In genomic region chr11:76380977-76381719, GRCh38 we compare ENCODE assay signal across 8 cellular contexts. TPM values are rescaled to one million over a fixed set of nuclear protein-coding genes. Genes with fewer than 3 reads are reported as not detected.
DNase-seq lines count a peak whose midpoint lies in the region; ATAC-seq, FAIRE-seq and TF ChIP-seq lines count a peak whose summit lies in the region.

GVQW3 (plus strand) TSS chr11:76381323; CDS start chr11:76381829, 506 bp downstream.
THAP12 (minus strand) TSS chr11:76381132; CDS start chr11:76380836, 296 bp downstream.

- no peaks in the 10 kb centered on the region for H3K9me2 ChIP-seq in HCT116 (ENCODE audit: insufficient read depth)
- no peaks in the 10 kb centered on the region for H3K9me2 ChIP-seq in MM.1S (replicated peaks; ENCODE audit: insufficient read depth, low read length)

- H3K27me3 ChIP-seq in HCT116 (ENCODE audit: insufficient read depth, low read length) (no peaks in the 10 kb centered on the region), MM.1S (replicated peaks; ENCODE audit: insufficient read depth, low read length) (no peaks in the 10 kb centered on the region), neutrophil (no peaks in the 10 kb centered on the region)

- FAIRE-seq in frontal cortex (lab: Jason Lieb, UNC) = no peak

- peaks cover 19% of the 10 kb centered on the region for H3F3A ChIP-seq in MM.1S (ENCODE audit: insufficient read depth, low read length)

- DNase-seq in GM04503 (ENCODE audit: low read depth) (peak; percentile 82), HCT116 (ENCODE audit: low read depth, low spot score) (peak; percentile 93), MM.1S (peak; percentile 97), SHP77 treated with DMSO at 0.1 percent for 48 hours (lab: John Stamatoyannopoulos, UW) (peak; percentile 97), frontal cortex (ENCODE audit: low spot score in 2 of 2) (peak; percentile 98 to 99), substantia nigra (lab: John Stamatoyannopoulos, UW) (peak; percentile 73 to 98 (median 94))
- DNase-seq in activated gamma-delta T cell treated with anti-CD3 and anti-CD28 coated beads, Interleukin-2, amount 50 U/mL, for 16 hours (ENCODE audit: low read depth) = peak; percentile 96

- H3K36me3 ChIP-seq in HCT116 (ENCODE audit: control insufficient read depth in 1 of 2, insufficient read depth in 2 of 2, low read length in 2 of 2) = no peaks in the 10 kb centered on the region; a peak in 1 of 4 replicates
- H3K36me3 ChIP-seq in MM.1S (replicated peaks; ENCODE audit: insufficient read depth, low read length) = no peaks in the 10 kb centered on the region
- H3K36me3 ChIP-seq in neutrophil = peaks cover 3% of the 10 kb centered on the region

- H3K4me2 ChIP-seq in HCT116 (ENCODE audit: low read length) (peak within 1 kb of the TSS; percentile 94), MM.1S (ENCODE audit: low read depth, low read length) (peak within 1 kb of the TSS; percentile 94)

- peak within 1 kb of the TSS; percentile 79 for H3K27ac ChIP-seq in HCT116 (ENCODE audit: low read depth, low read length)
- peak within 1 kb of the TSS; percentile 28; the same call in 1 of the 2 replicates for H3K27ac ChIP-seq in MM.1S (ENCODE audit: low read length)
- H3K27ac ChIP-seq in neutrophil = peak within 1 kb of the TSS; percentile 92
- peak within 1 kb of the TSS; percentile 61 for H3K27ac ChIP-seq in substantia nigra (ENCODE audit: low read depth, low read length, poor library complexity, severe bottlenecking)

- H4K20me1 ChIP-seq in HCT116 (ENCODE audit: insufficient read depth) (no peaks in the 10 kb centered on the region), MM.1S (ENCODE audit: insufficient read depth, low read length) (peaks cover 16% of the 10 kb centered on the region)

- no peak for TF ChIP-seq RAD21 in HCT116 (IDR thresholded peaks at IDR 0.05; ENCODE audit: low read depth)

- TF ChIP-seq POLR2A in HCT116 (IDR thresholded peaks at IDR 0.05; ENCODE audit: borderline replicate concordance, extremely low read depth, insufficient read depth, insufficient read length) = peak; percentile 91

- H3K9ac ChIP-seq in HCT116 (ENCODE audit: low read length) (peak within 1 kb of the TSS; percentile 84), MM.1S (ENCODE audit: low read length) (peak within 1 kb of the TSS; percentile 68)

- BruUV-seq in HCT116 (replicated peaks; lab: Mats Ljungman, UMichigan) = TSS peak; percentile 77

- 0 out of 6 replicates have a peak, but pooled peaks of 1 of the 3 experiments have one; percentile 22 for TF ChIP-seq CTCF in HCT116 (IDR thresholded peaks at IDR 0.05 in 2 of 3, conservative IDR thresholded peaks at IDR 0.05 in 1 of 3; ENCODE audit: borderline replicate concordance in 1 of 3, insufficient read depth in 1 of 3, low read depth in 2 of 3, low read length in 2 of 3)
- TF ChIP-seq CTCF in MM.1S (IDR thresholded peaks at IDR 0.05; ENCODE audit: low read length) = peak; percentile 39
- peak; percentile 54 for TF ChIP-seq CTCF in neutrophil (IDR thresholded peaks at IDR 0.05)

- POLR2A ChIA-PET in HCT116 (lab: Charles Lee) = no interaction called here

- no peaks in the 10 kb centered on the region for H3K9me3 ChIP-seq in HCT116 (ENCODE audit: control insufficient read depth in 1 of 2, insufficient read depth in 1 of 2, low read depth in 1 of 2, low read length in 2 of 2)
- H3K9me3 ChIP-seq in MM.1S (replicated peaks; ENCODE audit: insufficient read depth, low read length) = no peaks in the 10 kb centered on the region
- no peaks in the 10 kb centered on the region for H3K9me3 ChIP-seq in neutrophil

- CTCF ChIA-PET in HCT116 (lab: Charles Lee) = no interaction called here

- H3K4me1 ChIP-seq in HCT116 (ENCODE audit: control insufficient read depth in 1 of 2, insufficient read depth in 2 of 2, low read length in 2 of 2) (peaks cover 6 to 20% of the 10 kb centered on the region in 2 experiments), MM.1S (ENCODE audit: low read length) (peaks cover 37% of the 10 kb centered on the region), neutrophil (ENCODE audit: control insufficient read depth in 1 of 2, insufficient read depth in 1 of 2, low read depth in 1 of 2, low read length in 1 of 2) (peaks cover 17 to 27% of the 10 kb centered on the region in 2 experiments)

- peak within 1 kb of the TSS; percentile 76 to 95 for H3K4me3 ChIP-seq in HCT116 (replicated peaks in 1 of 2; ENCODE audit: low read depth in 1 of 2, low read length in 2 of 2)
- H3K4me3 ChIP-seq in MM.1S (ENCODE audit: low read length) = peak within 1 kb of the TSS; percentile 88
- H3K4me3 ChIP-seq in neutrophil (ENCODE audit: low read depth in 1 of 2, low read length in 1 of 2) = peak within 1 kb of the TSS; percentile 77 to 91

- ATAC-seq in HCT116 = peak; percentile 89

- H2AFZ ChIP-seq in HCT116 (ENCODE audit: low read depth, low read length, poor library complexity, severe bottlenecking) (peak within 1 kb of the TSS; percentile 36), MM.1S (ENCODE audit: low read length) (peak within 1 kb of the TSS; percentile 86)

- intact Hi-C loops in HCT116 (cut with micrococcal nuclease) = loop anchor here (5.0 kb wide), 1 partner anchor 61 kb away; no protein-coding TSS in a partner anchor

- H3K79me2 ChIP-seq in HCT116 (ENCODE audit: insufficient read depth, low read length) = peaks cover 45% of the 10 kb centered on the region
- peaks cover 60% of the 10 kb centered on the region for H3K79me2 ChIP-seq in MM.1S (ENCODE audit: low read length)

- RAD21 ChIA-PET in HCT116 (lab: Charles Lee; ENCODE audit: low non-redundant PET in 1 of 2, low total read pairs in 2 of 2, uncharacterized antibody in 2 of 2, unreplicated experiment in 2 of 2) = no interaction called here

TF ChIP-seq in HCT116, 20 proteins besides CTCF, POLR2A, EP300 and RAD21 (continues in another document):
- TF ChIP-seq ZBTB33 (IDR thresholded peaks at IDR 0.05; ENCODE audit: extremely low read depth, insufficient replicate concordance, low read length) (no peak), ELF1 (IDR thresholded peaks at IDR 0.05; ENCODE audit: borderline replicate concordance, low read depth) (peak; percentile 53; the same call in 1 of the 2 replicates), CEBPB (IDR thresholded peaks at IDR 0.05; ENCODE audit: low read depth) (no peak), ZNF274 (IDR thresholded peaks at IDR 0.05; ENCODE audit: low read depth, low read length) (no peak), CBX3 (IDR thresholded peaks at IDR 0.05; ENCODE audit: low read depth) (peak; percentile 91), REST (IDR thresholded peaks at IDR 0.05; ENCODE audit: low read depth) (no peak), ZFX (IDR thresholded peaks at IDR 0.05) (no peak), SIN3A (IDR thresholded peaks at IDR 0.05; ENCODE audit: low read depth) (peak; percentile 51; the same call in 1 of the 2 replicates), TCF7L2 (IDR thresholded peaks at IDR 0.05; ENCODE audit: borderline replicate concordance, extremely low read depth, insufficient read depth, insufficient read length) (peak; percentile 18), YY1 (IDR thresholded peaks at IDR 0.05; ENCODE audit: extremely low read depth, insufficient replicate concordance, low read depth, low read length) (peak; percentile 77), MAX (IDR thresholded peaks at IDR 0.05) (peak; percentile 85), EGR1 (IDR thresholded peaks at IDR 0.05; ENCODE audit: low read depth) (peak; percentile 94), SRF (IDR thresholded peaks at IDR 0.05; ENCODE audit: low read depth) (no peak), SP1 (IDR thresholded peaks at IDR 0.05; ENCODE audit: low read depth) (peak; percentile 83)

RNA-seq across cellular contexts. Expression of gene GVQW3, which starts in this region (rescaled TPM):
- total RNA-seq in HCT116 (2021; ENCODE audit: unreplicated experiment) (4.7 TPM), frontal cortex (16.3 TPM)
- 1.1 and 2.0 TPM in 2 replicates for polyA plus RNA-seq in HCT116 (2012)

RNA-seq across cellular contexts. Expression of gene THAP12, which starts in this region (rescaled TPM):
- total RNA-seq in HCT116 (2021; ENCODE audit: unreplicated experiment) (44.1 TPM), frontal cortex (92.5 TPM)
- polyA plus RNA-seq in HCT116 (2012) = 10.6 and 16.1 TPM in 2 replicates

Comparison
In these comparisons a context has a peak if more than half of its experiments do, and no peak if none do; other contexts are left out.
1. Peak in every context shown above with its lines: DNase-seq, ATAC-seq, H3K4me3 ChIP-seq and H3K27ac ChIP-seq.
2. H3K27ac ChIP-seq: peak in every context shown above with its lines; median percentile 92 in neutrophil; 79 in HCT116; 61 in substantia nigra; 28 in MM.1S.